1 cellular context compared by ENCODE assay signal in genomic region chr19:47681936-47682335, GRCh38.
TF ChIP-seq lines count a peak whose summit lies in the region.

No MANE protein-coding gene starts in this region.

TF ChIP-seq in SK-N-SH treated with all-trans-retinoic acid at 6 μM for 48 hours, 23 proteins besides CTCF, POLR2A, EP300 and RAD21 (continued from another document):
- no peak for TF ChIP-seq TSHZ2 (CRISPR knock-in tag; IDR thresholded peaks at IDR 0.05)
- no peak for TF ChIP-seq ZC3H10 (CRISPR knock-in tag; IDR thresholded peaks at IDR 0.05)
- no peak for TF ChIP-seq ZNF8 (CRISPR knock-in tag; IDR thresholded peaks at IDR 0.05)
- TF ChIP-seq CREB5 (CRISPR knock-in tag; IDR thresholded peaks at IDR 0.05; ENCODE audit: low read depth) = no peak
- no peak for TF ChIP-seq TOX (CRISPR knock-in tag; IDR thresholded peaks at IDR 0.05; ENCODE audit: borderline replicate concordance)
- no peak for TF ChIP-seq ESRRG (CRISPR knock-in tag; IDR thresholded peaks at IDR 0.05)
- TF ChIP-seq PPARA (CRISPR knock-in tag; IDR thresholded peaks at IDR 0.05; ENCODE audit: borderline replicate concordance) = no peak
- TF ChIP-seq CSDC2 (CRISPR knock-in tag; IDR thresholded peaks at IDR 0.05) = no peak
- no peak for TF ChIP-seq CSRNP3 (CRISPR knock-in tag; IDR thresholded peaks at IDR 0.05)
- TF ChIP-seq SNAI2 (CRISPR knock-in tag; IDR thresholded peaks at IDR 0.05) = no peak
- no peak for TF ChIP-seq ZFP3 (CRISPR knock-in tag; IDR thresholded peaks at IDR 0.05)
- TF ChIP-seq ZNF565 (CRISPR knock-in tag; conservative IDR thresholded peaks at IDR 0.05; ENCODE audit: low read depth) = no peak
- TF ChIP-seq TCF4 (CRISPR knock-in tag; IDR thresholded peaks at IDR 0.05; ENCODE audit: borderline replicate concordance) = no peak
